ENCODE assay signal across 8 cellular contexts in the genomic region with DNA sequence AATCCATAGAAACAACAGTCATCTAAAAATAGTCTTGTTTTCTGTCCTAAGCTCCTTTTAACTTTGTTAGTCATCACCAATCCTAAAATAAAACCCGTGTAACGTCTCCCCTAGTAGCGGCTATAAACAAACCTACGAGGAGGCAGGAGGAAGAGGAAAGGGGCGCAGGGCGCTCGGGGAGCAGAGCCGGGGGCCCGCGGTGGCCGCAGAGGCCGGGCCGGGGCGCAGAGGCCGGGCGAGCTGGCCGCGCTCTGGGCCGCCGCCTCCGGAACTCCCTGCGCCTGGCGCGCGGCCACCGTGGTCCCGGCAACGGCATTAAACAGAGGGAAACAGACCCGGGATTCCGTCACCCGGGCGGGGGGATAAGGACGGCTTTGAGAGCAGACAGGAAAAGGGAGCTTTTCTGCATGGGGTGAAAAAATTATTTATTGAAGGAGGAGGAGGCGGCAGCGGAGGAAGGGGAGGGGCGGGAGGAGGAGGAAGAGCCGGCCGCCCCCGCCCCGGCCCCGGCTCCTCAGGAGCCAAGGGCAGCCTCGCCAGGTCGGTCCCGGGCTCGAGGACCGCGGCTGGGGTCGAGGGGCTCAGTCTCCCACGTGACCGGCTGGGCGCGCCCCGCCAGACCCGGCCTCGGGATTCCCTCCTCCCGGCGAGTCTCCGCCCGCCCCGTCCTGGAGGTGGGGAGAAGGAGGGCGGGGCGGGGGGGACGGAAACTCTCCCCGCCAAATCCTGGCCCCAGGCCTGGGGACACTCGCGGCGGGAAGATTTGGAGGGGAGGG. TPM values are rescaled to one million over a fixed set of nuclear protein-coding genes. Genes with fewer than 3 reads are reported as not detected.
A peak's percentile ranks its signal among the peaks of the same experiment; 100 is the strongest.
DNase-seq lines count a peak whose midpoint lies in the region; ATAC-seq and TF ChIP-seq lines count a peak whose summit lies in the region.

No MANE protein-coding gene starts in this region.

- peak overlapping the region; percentile 55 to 72 (median 62) for H3K4me3 ChIP-seq in BLaER1 treated with 17β-estradiol and CSF1 and Interleukin-3, amounts not matched to agents 10 nM and 100 nM
- H3K4me3 ChIP-seq in HAP-1: peak overlapping the region; percentile 30
- H3K4me3 ChIP-seq in foreskin fibroblast (ENCODE audit: low read depth in 1 of 2, low read length in 2 of 2): peak overlapping the region; percentile 37 to 55

- H3K4me2 ChIP-seq in BLaER1 treated with 17β-estradiol and CSF1 and Interleukin-3, amounts not matched to agents 10 nM and 100 nM: peak overlapping the region; percentile 83 to 98 (median 94)

- TF ChIP-seq CTCF in foreskin fibroblast (IDR thresholded peaks at IDR 0.05; ENCODE audit: low read depth, low read length) (no peak), natural killer cell (IDR thresholded peaks at IDR 0.05) (no peak)

- H4K20me1 ChIP-seq in BLaER1 treated with 17β-estradiol and CSF1 and Interleukin-3, amounts not matched to agents 10 nM and 100 nM: peaks cover 0 to 43% (median 15%) of the 10 kb centered on the region in 11 experiments; a peak in 15 of 22 replicates

- no peaks in the 10 kb centered on the region for H3K36me3 ChIP-seq in BLaER1 treated with 17β-estradiol and CSF1 and Interleukin-3, amounts not matched to agents 10 nM and 100 nM
- no peaks in the 10 kb centered on the region for H3K36me3 ChIP-seq in HAP-1 (replicated peaks)

- intact Hi-C loops in activated naive CD4-positive, alpha-beta T cell treated with anti-CD3 and anti-CD28 coated beads for 36 hours (cut with micrococcal nuclease): loop anchor here (1.0 to 10.0 kb wide), 3 partner anchors 15 to 751 kb away; a partner anchor contains a TSS
- intact Hi-C loops in natural killer cell (cut with micrococcal nuclease): loop anchor here (5.0 kb wide), 1 partner anchor 237 kb away; no protein-coding TSS in a partner anchor

- H3K9me3 ChIP-seq in BLaER1 treated with 17β-estradiol and CSF1 and Interleukin-3, amounts not matched to agents 10 nM and 100 nM (replicated peaks in 1 of 11): no peaks in the 10 kb centered on the region
- no peaks in the 10 kb centered on the region for H3K9me3 ChIP-seq in HAP-1

- H3K9me3 Mint-ChIP-seq in activated naive CD4-positive, alpha-beta T cell treated with anti-CD3 and anti-CD28 coated beads for 36 hours: no peaks in the 10 kb centered on the region
- H3K9me3 Mint-ChIP-seq in natural killer cell: no peaks in the 10 kb centered on the region

- peak overlapping the region; percentile 71 for H3K27ac Mint-ChIP-seq in activated naive CD4-positive, alpha-beta T cell treated with anti-CD3 and anti-CD28 coated beads for 36 hours
- peak overlapping the region; percentile 38 to 90 for H3K27ac Mint-ChIP-seq in natural killer cell

- peak overlapping the region; percentile 74 for H3K4me3 Mint-ChIP-seq in activated naive CD4-positive, alpha-beta T cell treated with anti-CD3 and anti-CD28 coated beads for 36 hours
- H3K4me3 Mint-ChIP-seq in natural killer cell: peak overlapping the region; percentile 89

- H3K27me3 Mint-ChIP-seq in activated naive CD4-positive, alpha-beta T cell treated with anti-CD3 and anti-CD28 coated beads for 36 hours (ENCODE audit: low read depth): peaks cover 5% of the 10 kb centered on the region
- peaks cover 39 to 40% of the 10 kb centered on the region in 2 donors for H3K27me3 Mint-ChIP-seq in natural killer cell (ENCODE audit: low read depth in 2 of 2)

- in situ Hi-C loops in HAP-1 (cut with MboI; ENCODE audit: low sequenced_read_pairs): no loop called here

- H3K4me1 Mint-ChIP-seq in activated naive CD4-positive, alpha-beta T cell treated with anti-CD3 and anti-CD28 coated beads for 36 hours (ENCODE audit: low read depth): peaks cover 33% of the 10 kb centered on the region
- peaks cover 9 to 21% of the 10 kb centered on the region in 2 donors for H3K4me1 Mint-ChIP-seq in natural killer cell

- peaks cover 62 to 90% (median 87%) of the 10 kb centered on the region in 11 experiments for H3K27me3 ChIP-seq in BLaER1 treated with 17β-estradiol and CSF1 and Interleukin-3, amounts not matched to agents 10 nM and 100 nM
- H3K27me3 ChIP-seq in HAP-1 (ENCODE audit: low read depth): no peaks in the 10 kb centered on the region

- H3K9ac ChIP-seq in BLaER1 treated with 17β-estradiol and CSF1 and Interleukin-3, amounts not matched to agents 10 nM and 100 nM: peak overlapping the region; percentile 4 to 80 (median 65); a peak in 21 of 22 replicates

- ATAC-seq in natural killer cell: peak; percentile 14 to 31 (median 17)
- no peak for ATAC-seq in GM19351 (IDR thresholded peaks at IDR 0.05; ENCODE audit: unreplicated experiment)
- no peak for ATAC-seq in HG03521 (IDR thresholded peaks at IDR 0.05; ENCODE audit: unreplicated experiment)

- DNase-seq in HAP-1 (ENCODE audit: low spot score in 2 of 2): peak; percentile 76 to 90
- DNase-seq in NCI-H526 treated with DMSO at 0.1 percent for 48 hours (lab: John Stamatoyannopoulos, UW): peak; percentile 55
- peak; percentile 73 for DNase-seq in activated naive CD4-positive, alpha-beta T cell treated with anti-CD3 and anti-CD28 coated beads for 36 hours
- peak; percentile 59 to 85 for DNase-seq in foreskin fibroblast
- DNase-seq in natural killer cell: no peak

- H3K27ac ChIP-seq in BLaER1 treated with 17β-estradiol and CSF1 and Interleukin-3, amounts not matched to agents 10 nM and 100 nM: peak overlapping the region in 6 of 11 experiments; percentile 3 to 79 (median 42); a peak in 8 of 22 replicates

- peaks cover 14% of the 10 kb centered on the region for H3K36me3 Mint-ChIP-seq in activated naive CD4-positive, alpha-beta T cell treated with anti-CD3 and anti-CD28 coated beads for 36 hours (ENCODE audit: low read depth)
- H3K36me3 Mint-ChIP-seq in natural killer cell: no peaks in the 10 kb centered on the region

- CTCF ChIA-PET in activated naive CD4-positive, alpha-beta T cell treated with anti-CD3 and anti-CD28 coated beads for 36 hours (lab: Charles Lee): interaction anchor here (0.9 to 4.9 kb wide), 5 partner anchors 9 to 136 kb away, joined by 3 to 57 read pairs (median 5); no protein-coding TSS in a partner anchor

- peaks cover 38 to 52% (median 48%) of the 10 kb centered on the region in 10 experiments for H3K4me1 ChIP-seq in BLaER1 treated with 17β-estradiol and CSF1 and Interleukin-3, amounts not matched to agents 10 nM and 100 nM
- H3K4me1 ChIP-seq in HAP-1: peaks cover 16% of the 10 kb centered on the region

RNA-seq across cellular contexts. Expression of a gene that starts 1.9 kb away (rescaled TPM):
- total RNA-seq in activated naive CD4-positive, alpha-beta T cell treated with anti-CD3 and anti-CD28 coated beads for 36 hours: 10 to 100 TPM; 77.8 to 79.4 TPM
- 10 to 100 TPM; 35.8 to 47.4 (median 37.1) TPM for total RNA-seq in natural killer cell

Comparison
In these comparisons a context has a peak if more than half of its experiments do, and no peak if none do; other contexts are left out.
1. ATAC-seq: peak in natural killer cell (3 of 3); none in GM19351 (single experiment) and HG03521 (single experiment).
2. Peak in every context shown above with its lines, with median percentiles within 50 percentile points of each other: H3K4me3 ChIP-seq.